9 cellular contexts compared by ENCODE assay signal in genomic region chr22:20012741-20013331, GRCh38.
"Had no signal": no experiment of that assay in that cellular context is flagged by ENCODE, and none has a peak within 500 bp of the region (broad histone marks: within the 10 kb centered on the region; RNA-seq: fewer than 3 reads in every experiment).

No MANE protein-coding gene starts in this region.

- H3K27me3 ChIP-seq: body of pancreas, testis had no signal

- H3K4me1 ChIP-seq: foreskin keratinocyte had no signal

- H3K9me3 ChIP-seq: body of pancreas, neutrophil, testis had no signal

- H3K4me3 ChIP-seq: body of pancreas, testis had no signal

- H3K27ac ChIP-seq: body of pancreas, foreskin keratinocyte, neutrophil, testis had no signal

- ATAC-seq: activated naive CD4-positive, alpha-beta T cell treated with anti-CD3 and anti-CD28 coated beads, Interleukin-2, amount 50 U/mL, for 72 hours; activated T-cell treated with anti-CD3 and anti-CD28 coated beads, Interleukin-2, amount 50 U/mL, for 4 hours; body of pancreas; foreskin keratinocyte had no signal

- DNase-seq: activated effector memory CD4-positive, alpha-beta T cell treated with anti-CD3 and anti-CD28 coated beads, Interleukin-2, amount 50 U/mL, for 16 hours; activated T-cell treated with anti-CD3 and anti-CD28 coated beads, Interleukin-2, amount 50 U/mL, for 4 hours; amniotic stem cell; cerebellar nuclear complex; foreskin keratinocyte had no signal

- H3K36me3 ChIP-seq: neutrophil had no signal
